Comparison of ENCODE assay signal across 12 cellular contexts in the genomic region with DNA sequence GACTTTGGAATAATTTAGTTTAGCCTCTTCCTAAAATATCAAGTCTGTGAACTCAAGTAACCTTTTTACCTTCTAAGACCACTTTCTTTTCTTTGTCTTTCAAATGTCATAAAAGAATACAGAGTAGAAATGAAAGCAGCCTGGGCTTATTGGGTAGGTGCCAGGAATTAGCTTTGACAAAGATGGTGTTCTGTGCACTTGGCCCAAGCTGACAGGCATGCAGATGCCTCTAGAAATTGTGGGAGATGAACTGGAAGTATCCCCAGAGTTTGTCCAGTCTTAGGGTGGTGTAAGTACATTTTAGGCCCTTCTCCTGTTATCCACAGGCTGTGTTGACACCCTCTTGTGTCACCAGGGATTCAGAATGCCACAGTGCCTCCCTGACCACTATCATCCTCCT.
DNase-seq lines count a peak whose midpoint lies in the region; ATAC-seq and TF ChIP-seq lines count a peak whose summit lies in the region.
"Had no signal": no experiment of that assay in that cellular context is flagged by ENCODE, and none has a peak within 500 bp of the region (broad histone marks: within the 10 kb centered on the region; RNA-seq: fewer than 3 reads in every experiment).

No MANE protein-coding gene starts in this region.

- H3K4me3 Mint-ChIP-seq in activated CD4-positive, alpha-beta memory T cell treated with anti-CD3 and anti-CD28 coated beads for 36 hours = no peak overlapping the region
- H3K4me3 Mint-ChIP-seq: stimulated activated naive CD8-positive, alpha-beta T cell treated with anti-CD3 and anti-CD28 coated beads, Interleukin-15, amount 100 ng/mL, for 72 hours had no signal

- no peaks in the 10 kb centered on the region for H3K36me3 ChIP-seq in brain microvascular endothelial cell (replicated peaks)
- H3K36me3 ChIP-seq in left lung = no peaks in the 10 kb centered on the region
- H3K36me3 ChIP-seq in thoracic aorta = no peaks in the 10 kb centered on the region

- H3K9me3 ChIP-seq in left lung (no peaks in the 10 kb centered on the region), thoracic aorta (no peaks in the 10 kb centered on the region)

- H3K27ac ChIP-seq in brain microvascular endothelial cell = no peak overlapping the region
- peak overlapping the region; percentile 13 to 49 for H3K27ac ChIP-seq in left lung
- H3K27ac ChIP-seq in thoracic aorta = peak overlapping the region; percentile 53 to 75

- DNase-seq in DMS53 (lab: John Stamatoyannopoulos, UW) = peak; percentile 34
- no peak for DNase-seq in DMS53 treated with DMSO at 0.1 percent for 48 hours (lab: John Stamatoyannopoulos, UW; ENCODE audit: unreplicated experiment)
- peak; percentile 6 for DNase-seq in brain microvascular endothelial cell
- DNase-seq in left lung = no peak
- DNase-seq in thoracic aorta (ENCODE audit: low spot score) = no peak
- DNase-seq in activated CD4-positive, alpha-beta memory T cell treated with anti-CD3 and anti-CD28 coated beads for 36 hours = no peak
- no peak for DNase-seq in T-helper 2 cell
- no peak for DNase-seq in stimulated activated CD4-positive, alpha-beta T cell treated with anti-CD3 and anti-CD28 coated beads, Interleukin-4, amount 100 ng/mL, for 4 hours
- DNase-seq: activated CD8-positive, alpha-beta memory T cell treated with anti-CD3 and anti-CD28 coated beads, Interleukin-2, amount 50 U/mL, for 4 hours; MM.1S; stimulated activated naive CD8-positive, alpha-beta T cell treated with anti-CD3 and anti-CD28 coated beads, Interleukin-15, amount 100 ng/mL, for 72 hours had no signal

- no peaks in the 10 kb centered on the region for H3K36me3 Mint-ChIP-seq in activated CD4-positive, alpha-beta memory T cell treated with anti-CD3 and anti-CD28 coated beads for 36 hours

- CTCF ChIA-PET in activated CD4-positive, alpha-beta memory T cell treated with anti-CD3 and anti-CD28 coated beads for 36 hours (lab: Charles Lee) = interaction anchor here (1.1 kb wide), 1 partner anchor 136 kb away, joined by 3 read pairs; no protein-coding TSS in a partner anchor

- in situ Hi-C loops in brain microvascular endothelial cell (cut with HindIII; ENCODE audit: low pct_ligation_motif_present, low sequenced_read_pairs) = no loop called here

- TF ChIP-seq CTCF in brain microvascular endothelial cell (IDR thresholded peaks at IDR 0.05; ENCODE audit: low read depth, low read length, missing control alignments) (no peak), left lung (IDR thresholded peaks at IDR 0.05) (no peak), thoracic aorta (IDR thresholded peaks at IDR 0.05) (no peak)

- no peak for ATAC-seq in left lung
- ATAC-seq in thoracic aorta (ENCODE audit: insufficient number of reproducible peaks, low FRiP score, low read depth) = no peak
- ATAC-seq: stimulated activated naive CD8-positive, alpha-beta T cell treated with anti-CD3 and anti-CD28 coated beads, Interleukin-15, amount 100 ng/mL, for 72 hours had no signal

- intact Hi-C loops in left lung (cut with DNase I) = no loop called here
- intact Hi-C loops in activated CD4-positive, alpha-beta memory T cell treated with anti-CD3 and anti-CD28 coated beads for 36 hours (cut with micrococcal nuclease) = no loop called here

- peaks cover 14 to 34% of the 10 kb centered on the region in 2 donors for H3K4me1 ChIP-seq in left lung
- H3K4me1 ChIP-seq in thoracic aorta (ENCODE audit: control insufficient read depth in 1 of 2, low read depth in 2 of 2) = peaks cover 12 to 27% of the 10 kb centered on the region in 2 donors

- H3K27me3 Mint-ChIP-seq in activated CD4-positive, alpha-beta memory T cell treated with anti-CD3 and anti-CD28 coated beads for 36 hours = no peaks in the 10 kb centered on the region

- POLR2A ChIA-PET in activated CD4-positive, alpha-beta memory T cell treated with anti-CD3 and anti-CD28 coated beads for 36 hours (lab: Charles Lee) = no interaction called here

- H3K27me3 ChIP-seq in brain microvascular endothelial cell (replicated peaks) (no peaks in the 10 kb centered on the region), left lung (no peaks in the 10 kb centered on the region), thoracic aorta (replicated peaks; ENCODE audit: insufficient read depth) (no peaks in the 10 kb centered on the region)

- H3K9me3 Mint-ChIP-seq in activated CD4-positive, alpha-beta memory T cell treated with anti-CD3 and anti-CD28 coated beads for 36 hours = no peaks in the 10 kb centered on the region
- H3K9me3 Mint-ChIP-seq: stimulated activated naive CD8-positive, alpha-beta T cell treated with anti-CD3 and anti-CD28 coated beads, Interleukin-15, amount 100 ng/mL, for 72 hours had no signal

- H3K4me3 ChIP-seq in brain microvascular endothelial cell (ENCODE audit: low read depth, low read length) = no peak overlapping the region
- H3K4me3 ChIP-seq in left lung = no peak overlapping the region
- no peak overlapping the region for H3K4me3 ChIP-seq in thoracic aorta
- H3K4me3 ChIP-seq: skin epidermis had no signal

- no peak overlapping the region for H3K27ac Mint-ChIP-seq in activated CD4-positive, alpha-beta memory T cell treated with anti-CD3 and anti-CD28 coated beads for 36 hours
- H3K27ac Mint-ChIP-seq: stimulated activated naive CD8-positive, alpha-beta T cell treated with anti-CD3 and anti-CD28 coated beads, Interleukin-15, amount 100 ng/mL, for 72 hours had no signal

- peaks cover 61% of the 10 kb centered on the region for H3K4me1 Mint-ChIP-seq in activated CD4-positive, alpha-beta memory T cell treated with anti-CD3 and anti-CD28 coated beads for 36 hours (ENCODE audit: low read depth)

Comparison
In these comparisons a context has a peak if more than half of its experiments do, and no peak if none do; other contexts are left out.
1. DNase-seq: peak in DMS53 (single experiment) and brain microvascular endothelial cell (single experiment); none in DMS53 treated with DMSO at 0.1 percent for 48 hours (single experiment), left lung (0 of 2), thoracic aorta (single experiment), activated CD4-positive, alpha-beta memory T cell treated with anti-CD3 and anti-CD28 coated beads for 36 hours (single experiment), T-helper 2 cell (0 of 5) and stimulated activated CD4-positive, alpha-beta T cell treated with anti-CD3 and anti-CD28 coated beads, Interleukin-4, amount 100 ng/mL, for 4 hours (0 of 2).